ENCODE assay signal across 9 cellular contexts in genomic region chr3:42572278-42572677, GRCh38. TPM values are rescaled to one million over a fixed set of nuclear protein-coding genes. Genes with fewer than 3 reads are reported as not detected.
DNase-seq lines count a peak whose midpoint lies in the region; ATAC-seq, FAIRE-seq and TF ChIP-seq lines count a peak whose summit lies in the region.
"Had no signal": no experiment of that assay in that cellular context is flagged by ENCODE, and none has a peak within 500 bp of the region (broad histone marks: within the 10 kb centered on the region; RNA-seq: fewer than 3 reads in every experiment).

No MANE protein-coding gene starts in this region.

- H3K4me1 ChIP-seq in A549, result no peaks in the 10 kb centered on the region
- no peaks in the 10 kb centered on the region for H3K4me1 ChIP-seq in adipocyte (ENCODE audit: control insufficient read depth, insufficient read depth, low read length)
- peaks cover 0 to 2% (median 0%) of the 10 kb centered on the region in 4 donors for H3K4me1 ChIP-seq in esophagus muscularis mucosa

- H3K36me3 ChIP-seq in adipocyte (ENCODE audit: control insufficient read depth, insufficient read depth, low read length, severe bottlenecking) (peaks cover 28% of the 10 kb centered on the region), kidney epithelial cell (ENCODE audit: control insufficient read depth, insufficient read depth, low read length) (peaks cover 2% of the 10 kb centered on the region), esophagus muscularis mucosa (peaks cover 0 to 42% (median 24%) of the 10 kb centered on the region in 4 donors)

- H3K27ac ChIP-seq in A549 (no peak overlapping the region), esophagus muscularis mucosa (replicated peaks in 1 of 4) (no peak overlapping the region)

- FAIRE-seq in A549 (lab: Jason Lieb, UNC), result no peak
- FAIRE-seq: endometrium had no signal

- CTCF ChIA-PET in A549 (lab: Yijun Ruan, JAX), result interaction anchor here (0.6 to 1.4 kb wide), 9 partner anchors 8 to 182 kb away, joined by 3 to 5 read pairs (median 3); partner anchors contain the start of gene SS18L2

- TF ChIP-seq CTCF in A549 (IDR thresholded peaks at IDR 0.05) (peak; percentile 41), kidney epithelial cell (IDR thresholded peaks at IDR 0.05; ENCODE audit: insufficient read depth, low read length, poor library complexity, severe bottlenecking) (peak; percentile 59), esophagus muscularis mucosa (IDR thresholded peaks at IDR 0.05) (peak in 1 of 3 experiments; percentile 36)

- peak in 1 of 2 experiments; percentile 37; a peak in 2 of 5 replicates for TF ChIP-seq RAD21 in A549 (conservative IDR thresholded peaks at IDR 0.05 in 1 of 2, IDR thresholded peaks at IDR 0.05 in 1 of 2)

- H3K9ac ChIP-seq in adipocyte (ENCODE audit: low read length), result no peak overlapping the region

- POLR2A ChIA-PET in A549 (lab: Yijun Ruan, JAX), result no interaction called here

- no peaks in the 10 kb centered on the region for H3K27me3 ChIP-seq in adipocyte (replicated peaks; ENCODE audit: control insufficient read depth, insufficient read depth, low read length)
- no peaks in the 10 kb centered on the region for H3K27me3 ChIP-seq in kidney epithelial cell (ENCODE audit: control insufficient read depth, insufficient read depth, low read length)
- no peaks in the 10 kb centered on the region for H3K27me3 ChIP-seq in esophagus muscularis mucosa

- DNase-seq in A549 (ENCODE audit: low read depth in 1 of 2, low spot score in 1 of 2) (peak; percentile 45 to 51), EH (ENCODE audit: low read depth) (peak; percentile 60), LoVo (ENCODE audit: low spot score) (peak; percentile 25), adipocyte (ENCODE audit: low read depth) (peak; percentile 17), kidney epithelial cell (ENCODE audit: low read depth) (no peak), esophagus muscularis mucosa (ENCODE audit: extremely low spot score) (no peak)

- no peak for TF ChIP-seq EP300 in A549 (IDR thresholded peaks at IDR 0.05)
- TF ChIP-seq EP300 in esophagus muscularis mucosa (IDR thresholded peaks at IDR 0.05), result no peak

- H3K9me3 ChIP-seq in A549 (peaks cover 10% of the 10 kb centered on the region; the same call in 2 of the 3 replicates), adipocyte (ENCODE audit: control insufficient read depth, low read length) (peaks cover 15% of the 10 kb centered on the region), esophagus muscularis mucosa (peaks cover 0 to 13% (median 3%) of the 10 kb centered on the region in 4 donors)

- H3K4me3 ChIP-seq in A549 (no peak overlapping the region), adipocyte (ENCODE audit: low read length) (no peak overlapping the region), kidney epithelial cell (ENCODE audit: low read depth, low read length) (no peak overlapping the region), esophagus muscularis mucosa (no peak overlapping the region)

- no peak overlapping the region for H3K4me2 ChIP-seq in A549

- peak; percentile 96 to 99 for ATAC-seq in A549
- no peak for ATAC-seq in GM19395 (IDR thresholded peaks at IDR 0.05; ENCODE audit: unreplicated experiment)
- ATAC-seq in HG03025 (IDR thresholded peaks at IDR 0.05; ENCODE audit: low FRiP score, unreplicated experiment), result no peak

- 44% methylated on average over 3 of the region's 3 CpGs for WGBS in A549 (ENCODE audit: missing lambda C conversion rate)
- WGBS in esophagus muscularis mucosa, result 71% methylated on average over 3 of the region's 3 CpGs

- intact Hi-C loops in esophagus muscularis mucosa (cut with DNase I), result no loop called here

- no peak for TF ChIP-seq POLR2A in A549 (IDR thresholded peaks at IDR 0.05; ENCODE audit: low read length)
- TF ChIP-seq POLR2A in esophagus muscularis mucosa (IDR thresholded peaks at IDR 0.05; ENCODE audit: low read depth), result no peak

TF ChIP-seq in A549, 52 proteins besides CTCF, POLR2A, EP300 and RAD21:
- TF ChIP-seq SMC3 (IDR thresholded peaks at IDR 0.05) (peak; percentile 23; the same call in 1 of the 3 replicates), SREBF2 (IDR thresholded peaks at IDR 0.05) (no peak)

RNA-seq across cellular contexts. Expression of gene SEC22C, which starts 9.5 kb away (rescaled TPM):
- polyA plus RNA-seq in A549 (2011; rRNA removed), result 36.2 and 41.5 TPM in 2 replicates
- polyA plus RNA-seq in A549 (2012; cell fraction: cytosol; rRNA removed), result 15.2 and 22.0 TPM in 2 replicates
- polyA plus RNA-seq in A549 (2012; cell fraction: nucleus; rRNA removed), result 11.4 and 22.1 TPM in 2 replicates
- 29.8 to 32.9 TPM (median 31.0 TPM) in 3 replicates for polyA plus RNA-seq in A549 (2017; fragmentation: RNase III; extraction: RNeasy Plus Mini Kit Qiagen cat#74134 plus additional on column Dnase treatment)
- polyA minus RNA-seq in A549 (2011; rRNA and poly(A)+ RNA removed), result 20.1 and 21.2 TPM in 2 replicates
- 63.8 and 73.3 TPM in 2 replicates for total RNA-seq in kidney epithelial cell
- 10 to 100 TPM; 52.7 to 62.7 (median 57.9) TPM for total RNA-seq in esophagus muscularis mucosa

RNA-seq across cellular contexts. Expression of gene SS18L2, which starts 18.4 kb away (rescaled TPM):
- polyA plus RNA-seq in A549 (2011; rRNA removed) (30.9 and 33.8 TPM in 2 replicates), A549 (2017; fragmentation: RNase III; extraction: RNeasy Plus Mini Kit Qiagen cat#74134 plus additional on column Dnase treatment) (21.8 to 27.6 TPM (median 24.0 TPM) in 3 replicates)
- 16.8 and 17.0 TPM in 2 replicates for polyA plus RNA-seq in A549 (2012; cell fraction: cytosol; rRNA removed)
- polyA plus RNA-seq in A549 (2012; cell fraction: nucleus; rRNA removed), result 5.3 and 7.1 TPM in 2 replicates
- 7.1 and 8.5 TPM in 2 replicates for polyA minus RNA-seq in A549 (2011; rRNA and poly(A)+ RNA removed)
- total RNA-seq in kidney epithelial cell (31.6 and 31.8 TPM in 2 replicates), esophagus muscularis mucosa (10 to 100 TPM; 11.1 to 15.6 (median 13.6) TPM)

RNA-seq across cellular contexts. Expression of gene NKTR, which starts 28.2 kb away (rescaled TPM):
- polyA plus RNA-seq in A549 (2011; rRNA removed) (37.0 and 49.3 TPM in 2 replicates), A549 (2017; fragmentation: RNase III; extraction: RNeasy Plus Mini Kit Qiagen cat#74134 plus additional on column Dnase treatment) (16.2 to 17.8 TPM (median 17.7 TPM) in 3 replicates)
- 4.6 and 5.2 TPM in 2 replicates for polyA plus RNA-seq in A549 (2012; cell fraction: cytosol; rRNA removed)
- 14.5 and 21.9 TPM in 2 replicates for polyA plus RNA-seq in A549 (2012; cell fraction: nucleus; rRNA removed)
- polyA minus RNA-seq in A549 (2011; rRNA and poly(A)+ RNA removed), result 13.6 and 14.7 TPM in 2 replicates
- total RNA-seq in kidney epithelial cell (29.8 and 34.9 TPM in 2 replicates), esophagus muscularis mucosa (10 to 100 TPM; 24.7 to 73.1 (median 36.0) TPM)

Comparison
In these comparisons a context has a peak if more than half of its experiments do, and no peak if none do; other contexts are left out.
1. ATAC-seq: peak in A549 (2 of 2); none in GM19395 (single experiment) and HG03025 (single experiment).
2. DNase-seq: peak in A549 (2 of 2), EH (single experiment), LoVo (single experiment) and adipocyte (single experiment); none in kidney epithelial cell (single experiment) and esophagus muscularis mucosa (single experiment).